In the genomic region with DNA sequence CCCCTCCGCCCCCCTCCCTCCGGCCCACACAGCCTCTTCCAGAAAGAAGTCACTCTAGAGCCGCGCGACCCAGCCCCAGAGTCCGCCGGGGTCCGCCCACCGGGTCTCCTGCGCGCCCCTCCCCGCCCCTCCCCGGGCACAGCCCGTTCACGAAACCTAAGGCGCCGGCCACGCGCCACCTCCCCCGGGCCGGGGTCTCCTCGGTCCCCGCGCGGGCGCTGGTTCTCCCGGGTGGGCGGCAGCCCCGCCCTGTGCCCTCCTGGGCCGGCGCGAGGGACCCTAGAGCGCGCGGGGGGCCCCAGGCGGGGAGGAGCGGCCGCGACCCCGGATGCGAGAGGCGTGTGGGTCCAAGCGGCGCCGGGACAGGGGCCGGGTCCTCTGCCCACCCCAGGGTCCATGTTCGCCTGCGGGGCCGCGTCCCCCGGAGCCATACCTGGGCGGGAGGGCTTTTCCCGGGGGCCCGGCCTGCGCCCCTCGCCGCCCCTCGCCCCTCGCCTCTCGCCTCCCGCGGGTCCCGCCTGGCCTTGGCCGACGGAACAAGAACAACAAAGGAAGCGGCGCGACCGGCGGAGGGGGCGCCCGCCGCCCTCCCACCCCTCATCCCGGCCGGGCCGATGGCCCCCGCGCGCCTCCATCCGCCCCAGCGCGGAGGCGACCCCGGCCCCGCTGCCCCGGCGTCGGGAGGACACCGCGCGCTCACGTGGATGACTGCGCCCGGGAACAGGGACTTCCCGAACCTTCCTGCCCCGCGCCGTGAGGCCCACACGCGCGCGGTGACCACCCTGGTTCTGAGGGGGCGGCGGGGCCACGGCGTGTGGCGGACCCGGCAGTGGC, we compare ENCODE assay signal across 16 cellular contexts.
DNase-seq lines count a peak whose midpoint lies in the region; TF ChIP-seq lines count a peak whose summit lies in the region.
"Had no signal": no experiment of that assay in that cellular context is flagged by ENCODE, and none has a peak within 500 bp of the region (broad histone marks: within the 10 kb centered on the region; RNA-seq: fewer than 3 reads in every experiment).

No MANE protein-coding gene starts in this region.

- TF ChIP-seq CTCF in BJ (IDR thresholded peaks at IDR 0.05; ENCODE audit: insufficient read depth, low read depth, low read length): no peak
- TF ChIP-seq CTCF in endodermal cell (conservative IDR thresholded peaks at IDR 0.05): no peak
- TF ChIP-seq CTCF in HFFc6 (IDR thresholded peaks at IDR 0.05): no peak

- H3K36me3 Mint-ChIP-seq in endodermal cell (ENCODE audit: low read depth) (no peaks in the 10 kb centered on the region), HFFc6 (ENCODE audit: low read depth) (no peaks in the 10 kb centered on the region)
- H3K36me3 Mint-ChIP-seq: activated naive CD8-positive, alpha-beta T cell treated with anti-CD3 and anti-CD28 coated beads, Interleukin-2, amount 10 ng/mL, durations not matched to agents 7 days and 5 days; T-cell had no signal

- H3K27me3 ChIP-seq in BJ (ENCODE audit: control insufficient read depth, insufficient read depth, low read length) (0 out of 2 replicates have a peak, but pooled peaks cover 3% of the 10 kb centered on the region), HAP-1 (ENCODE audit: low read depth) (0 out of 2 replicates have a peak, but pooled peaks cover 5% of the 10 kb centered on the region), endodermal cell (ENCODE audit: control insufficient read depth, insufficient read depth, low read length, poor library complexity, severe bottlenecking) (no peaks in the 10 kb centered on the region), neuron (ENCODE audit: insufficient read depth, low read length) (no peaks in the 10 kb centered on the region)

- no peak overlapping the region for H3K9ac ChIP-seq in endodermal cell (ENCODE audit: extremely low read depth, low read length, poor library complexity, severe bottlenecking)

- no peak overlapping the region for H3K4me3 Mint-ChIP-seq in endodermal cell
- no peak overlapping the region for H3K4me3 Mint-ChIP-seq in HFFc6
- H3K4me3 Mint-ChIP-seq: activated naive CD8-positive, alpha-beta T cell treated with anti-CD3 and anti-CD28 coated beads, Interleukin-2, amount 10 ng/mL, durations not matched to agents 7 days and 5 days; effector memory CD8-positive, alpha-beta T cell had no signal

- no peak overlapping the region for H2AFZ ChIP-seq in neuron (ENCODE audit: low read depth, low read length)

- DNase-seq in BJ (ENCODE audit: low read depth) (no peak), HAP-1 (ENCODE audit: low spot score in 2 of 2) (peak; percentile 33 to 76), endodermal cell (peak; percentile 78), HFFc6 (no peak), NCI-H2227 (lab: John Stamatoyannopoulos, UW; ENCODE audit: unreplicated experiment) (no peak), NCI-H1092 treated with DMSO at 0.1 percent for 48 hours (lab: John Stamatoyannopoulos, UW) (no peak)
- DNase-seq: activated CD4-positive, alpha-beta memory T cell treated with anti-CD3 and anti-CD28 coated beads, Interleukin-2, amount 10 ng/mL, durations not matched to agents 7 days and 5 days; activated naive CD8-positive, alpha-beta T cell treated with anti-CD3 and anti-CD28 coated beads, Interleukin-2, amount 10 ng/mL, durations not matched to agents 7 days and 5 days; Calu3; effector memory CD8-positive, alpha-beta T cell; NCI-H1436 had no signal

- H3K9me3 ChIP-seq in HAP-1: no peaks in the 10 kb centered on the region
- H3K9me3 ChIP-seq in endodermal cell (ENCODE audit: control insufficient read depth, low read length): peaks cover 60% of the 10 kb centered on the region
- H3K9me3 ChIP-seq in neuron (ENCODE audit: low read length): no peaks in the 10 kb centered on the region

- WGBS in endodermal cell (ENCODE audit: insufficient coverage in 1 of 2, insufficient read length in 1 of 2), 2 experiments: 75 to 91% methylated on average over 21 to 106 of the region's 108 CpGs

- CTCF ChIA-PET in BJ (lab: Yijun Ruan, JAX): no interaction called here

- H3K4me3 ChIP-seq in BJ (ENCODE audit: low read depth, low read length): peak overlapping the region; percentile 10
- peak overlapping the region; percentile 28 for H3K4me3 ChIP-seq in HAP-1
- no peak overlapping the region for H3K4me3 ChIP-seq in endodermal cell (ENCODE audit: low read length)
- peak overlapping the region; percentile 65 for H3K4me3 ChIP-seq in neuron (ENCODE audit: low read length)
- H3K4me3 ChIP-seq: cardiac muscle cell had no signal

- H3K27ac Mint-ChIP-seq in endodermal cell (no peak overlapping the region), HFFc6 (no peak overlapping the region)
- H3K27ac Mint-ChIP-seq: activated CD4-positive, alpha-beta memory T cell treated with anti-CD3 and anti-CD28 coated beads, Interleukin-2, amount 10 ng/mL, durations not matched to agents 7 days and 5 days; activated naive CD8-positive, alpha-beta T cell treated with anti-CD3 and anti-CD28 coated beads, Interleukin-2, amount 10 ng/mL, durations not matched to agents 7 days and 5 days; effector memory CD8-positive, alpha-beta T cell; T-cell had no signal

- no peak overlapping the region for H3K27ac ChIP-seq in endodermal cell (ENCODE audit: low read depth, low read length)
- H3K27ac ChIP-seq: cardiac muscle cell, RWPE1, VCaP had no signal

- H3K36me3 ChIP-seq in BJ (ENCODE audit: control insufficient read depth, insufficient read depth, low read length): no peaks in the 10 kb centered on the region
- H3K36me3 ChIP-seq in HAP-1 (replicated peaks): no peaks in the 10 kb centered on the region; the same call in 1 of the 2 replicates
- no peaks in the 10 kb centered on the region for H3K36me3 ChIP-seq in endodermal cell (ENCODE audit: control insufficient read depth, insufficient read depth, low read length)
- H3K36me3 ChIP-seq in neuron (ENCODE audit: insufficient read depth, low read length): peaks cover 65% of the 10 kb centered on the region
- H3K36me3 ChIP-seq: cardiac muscle cell had no signal

- H3K4me1 Mint-ChIP-seq in endodermal cell (peaks cover 18% of the 10 kb centered on the region), HFFc6 (ENCODE audit: low read depth) (no peaks in the 10 kb centered on the region)

- H3K9me3 Mint-ChIP-seq in endodermal cell: no peaks in the 10 kb centered on the region
- peaks cover 4% of the 10 kb centered on the region; the same call in 1 of the 2 replicates for H3K9me3 Mint-ChIP-seq in HFFc6
- H3K9me3 Mint-ChIP-seq: activated CD4-positive, alpha-beta memory T cell treated with anti-CD3 and anti-CD28 coated beads, Interleukin-2, amount 10 ng/mL, durations not matched to agents 7 days and 5 days; activated naive CD8-positive, alpha-beta T cell treated with anti-CD3 and anti-CD28 coated beads, Interleukin-2, amount 10 ng/mL, durations not matched to agents 7 days and 5 days; effector memory CD8-positive, alpha-beta T cell; T-cell had no signal

- H3K4me1 ChIP-seq in HAP-1 (peaks cover 10% of the 10 kb centered on the region), endodermal cell (ENCODE audit: control insufficient read depth, insufficient read depth, low read length) (no peaks in the 10 kb centered on the region), neuron (ENCODE audit: insufficient read depth, low read length) (peaks cover 57% of the 10 kb centered on the region)

- in situ Hi-C loops in HAP-1 (cut with MboI; ENCODE audit: low sequenced_read_pairs): no loop called here

- peaks cover 90% of the 10 kb centered on the region for H3K27me3 Mint-ChIP-seq in endodermal cell (ENCODE audit: insufficient read depth)
- H3K27me3 Mint-ChIP-seq in HFFc6 (ENCODE audit: insufficient read depth): peaks cover 39% of the 10 kb centered on the region

- POLR2A ChIA-PET in BJ (lab: Charles Lee): no interaction called here

Comparison
In these comparisons a context has a peak if more than half of its experiments do, and no peak if none do; other contexts are left out.
1. DNase-seq: peak in HAP-1 (2 of 2) and endodermal cell (single experiment); none in BJ (single experiment), HFFc6 (single experiment), NCI-H2227 (single experiment) and NCI-H1092 treated with DMSO at 0.1 percent for 48 hours (single experiment).